8 cellular contexts compared by ENCODE assay signal in the genomic region with DNA sequence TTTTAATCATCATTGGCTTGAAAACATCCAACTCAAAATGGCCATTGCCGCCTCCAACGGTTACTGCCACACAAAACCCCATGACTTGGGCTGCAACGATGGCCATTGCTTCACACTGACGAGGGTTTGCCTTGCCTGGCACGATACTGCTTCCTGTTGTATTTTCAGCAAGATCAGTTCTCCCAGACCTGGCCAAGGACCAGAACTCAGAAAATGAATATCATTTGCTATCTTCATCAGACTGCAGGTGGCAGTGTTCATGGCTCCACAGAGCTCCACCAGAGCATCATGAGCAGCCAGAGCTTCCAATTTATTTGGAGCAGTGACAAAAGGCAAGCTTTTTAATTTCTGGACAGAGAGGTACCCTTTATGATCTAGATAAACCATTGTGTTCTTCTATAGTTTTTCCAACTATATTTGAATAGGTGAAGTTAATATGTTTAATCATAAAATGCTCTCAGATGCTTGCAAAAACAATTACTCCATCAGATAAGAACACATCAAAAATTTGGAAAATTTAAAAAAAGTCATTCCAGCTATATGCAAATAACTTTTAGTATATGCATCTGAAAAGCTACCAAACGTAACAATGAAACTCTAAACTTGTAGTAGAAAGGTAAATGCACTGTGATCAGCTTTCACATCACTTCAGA. TPM values are rescaled to one million over a fixed set of nuclear protein-coding genes. Genes with fewer than 3 reads are reported as not detected.
A peak's percentile ranks its signal among the peaks of the same experiment; 100 is the strongest.
DNase-seq lines count a peak whose midpoint lies in the region; ATAC-seq and TF ChIP-seq lines count a peak whose summit lies in the region.

No MANE protein-coding gene starts in this region.

- TF ChIP-seq CTCF in right atrium auricular region (IDR thresholded peaks at IDR 0.05) (peak; percentile 46 to 75), retinal pigment epithelial cell (conservative IDR thresholded peaks at IDR 0.05; ENCODE audit: low read depth, low read length) (peak; percentile 78)

- peaks cover 0 to 15% of the 10 kb centered on the region in 2 donors for H3K4me1 ChIP-seq in right atrium auricular region

- DNase-seq in COLO829 (ENCODE audit: low spot score) = peak; percentile 51
- peak; percentile 20 for DNase-seq in NCI-H524 treated with DMSO at 0.1 percent for 48 hours (lab: John Stamatoyannopoulos, UW)
- peak; percentile 77 for DNase-seq in amniotic stem cell (lab: John Stamatoyannopoulos, UW)
- peak; percentile 80 for DNase-seq in right atrium auricular region (ENCODE audit: low spot score)
- peak; percentile 48 for DNase-seq in retinal pigment epithelial cell (ENCODE audit: low read depth)
- DNase-seq in activated T-cell treated with anti-CD3 and anti-CD28 coated beads, Interleukin-2, amount 50 U/mL, for 24 hours = no peak

- H3K27me3 Mint-ChIP-seq in activated T-cell treated with anti-CD3 and anti-CD28 coated beads, Interleukin-2, amount 50 U/mL, for 24 hours = no peaks in the 10 kb centered on the region

- ATAC-seq in GM18907 (IDR thresholded peaks at IDR 0.05; ENCODE audit: unreplicated experiment) (peak; percentile 80), HG03432 (IDR thresholded peaks at IDR 0.05; ENCODE audit: unreplicated experiment) (peak; percentile 85)

- no peak overlapping the region for H3K27ac Mint-ChIP-seq in activated T-cell treated with anti-CD3 and anti-CD28 coated beads, Interleukin-2, amount 50 U/mL, for 24 hours

- no peak overlapping the region for H3K4me3 ChIP-seq in right atrium auricular region
- H3K4me3 ChIP-seq in retinal pigment epithelial cell (ENCODE audit: low read length) = no peak overlapping the region

- peaks cover 40% of the 10 kb centered on the region for H3K36me3 Mint-ChIP-seq in activated T-cell treated with anti-CD3 and anti-CD28 coated beads, Interleukin-2, amount 50 U/mL, for 24 hours (ENCODE audit: low read depth)

- no peaks in the 10 kb centered on the region for H3K9me3 ChIP-seq in right atrium auricular region

- peaks cover 12% of the 10 kb centered on the region for H3K4me1 Mint-ChIP-seq in activated T-cell treated with anti-CD3 and anti-CD28 coated beads, Interleukin-2, amount 50 U/mL, for 24 hours (ENCODE audit: low read depth)

- no peaks in the 10 kb centered on the region for H3K36me3 ChIP-seq in right atrium auricular region

- no peaks in the 10 kb centered on the region for H3K27me3 ChIP-seq in right atrium auricular region

- no peak overlapping the region for H3K27ac ChIP-seq in right atrium auricular region

- no peak overlapping the region for H3K4me3 Mint-ChIP-seq in activated T-cell treated with anti-CD3 and anti-CD28 coated beads, Interleukin-2, amount 50 U/mL, for 24 hours

- no peaks in the 10 kb centered on the region for H3K9me3 Mint-ChIP-seq in activated T-cell treated with anti-CD3 and anti-CD28 coated beads, Interleukin-2, amount 50 U/mL, for 24 hours

RNA-seq across cellular contexts. Expression of a gene that starts 10.4 kb away (rescaled TPM):
- 10 to 100 TPM in 1 of 2 donors, 1 to 10 TPM in 1; 4.1 to 12.6 TPM for total RNA-seq in right atrium auricular region

RNA-seq across cellular contexts. Expression of a gene that starts 13.0 kb away (rescaled TPM):
- total RNA-seq in right atrium auricular region = under 1 TPM in 1 of 2 donors, not detected in 1; 0.82 TPM

RNA-seq across cellular contexts. Expression of a gene that starts 45.6 kb away (rescaled TPM):
- total RNA-seq in right atrium auricular region = 1 to 10 TPM; 1.2 to 2.0 TPM
